In genomic region chr19:1567116-1567847, GRCh38 we compare ENCODE assay signal across 9 cellular contexts. TPM values are rescaled to one million over a fixed set of nuclear protein-coding genes. Genes with fewer than 3 reads are reported as not detected.
DNase-seq lines count a peak whose midpoint lies in the region; ATAC-seq, FAIRE-seq and TF ChIP-seq lines count a peak whose summit lies in the region.
"Had no signal": no experiment of that assay in that cellular context is flagged by ENCODE, and none has a peak within 500 bp of the region (broad histone marks: within the 10 kb centered on the region; RNA-seq: fewer than 3 reads in every experiment).

No MANE protein-coding gene starts in this region.

- peak overlapping the region; percentile 98 for H3K9ac ChIP-seq in neuronal stem cell (ENCODE audit: low read depth, low read length, poor library complexity)

- no peak for TF ChIP-seq POLR2A in GM12891 (IDR thresholded peaks at IDR 0.05; ENCODE audit: low read depth, low read length)

- H3K27ac ChIP-seq in esophagus (ENCODE audit: low read depth in 2 of 2, low read length in 1 of 2) (peak overlapping the region; percentile 75 to 86), neuronal stem cell (replicated peaks; ENCODE audit: low read length) (peak overlapping the region; percentile 87)

- H3K9me3 ChIP-seq in esophagus (ENCODE audit: control insufficient read depth in 2 of 2, insufficient read depth in 1 of 2, low read depth in 1 of 2, low read length in 1 of 2) (no peaks in the 10 kb centered on the region), neuronal stem cell (replicated peaks in 1 of 2; ENCODE audit: control insufficient read depth in 2 of 2, insufficient read depth in 1 of 2, low read depth in 1 of 2, low read length in 2 of 2) (peaks cover 0 to 10% of the 10 kb centered on the region in 2 donors)

- peak overlapping the region; percentile 96 for H2BK120ac ChIP-seq in neuronal stem cell (ENCODE audit: low read depth, low read length)

- peak overlapping the region; percentile 100 for H2AK5ac ChIP-seq in neuronal stem cell (ENCODE audit: low read depth, low read length)

- H4K8ac ChIP-seq in neuronal stem cell (ENCODE audit: low read depth, low read length) = no peak overlapping the region

- FAIRE-seq in GM12891 (lab: Jason Lieb, UNC) = no peak

- H2BK12ac ChIP-seq in neuronal stem cell (ENCODE audit: low read length) = no peak overlapping the region

- ATAC-seq in HG03378 (IDR thresholded peaks at IDR 0.05; ENCODE audit: unreplicated experiment) = no peak
- ATAC-seq in HG02938 (IDR thresholded peaks at IDR 0.05; ENCODE audit: unreplicated experiment) = no peak

- peak overlapping the region; percentile 85 for H2AFZ ChIP-seq in neuronal stem cell (ENCODE audit: low read length)

- H3K4me3 ChIP-seq in esophagus (ENCODE audit: low read depth in 1 of 2, low read length in 2 of 2) (peak overlapping the region; percentile 64 to 65), neuronal stem cell (ENCODE audit: low read length in 2 of 2) (peak overlapping the region; percentile 98 to 99)

- H2BK15ac ChIP-seq in neuronal stem cell (ENCODE audit: low read length) = peak overlapping the region; percentile 75

- no peak overlapping the region for H3K23ac ChIP-seq in neuronal stem cell (ENCODE audit: low read depth, low read length, poor library complexity)

- peaks cover 0 to 6% of the 10 kb centered on the region in 2 donors for H3K4me1 ChIP-seq in esophagus (ENCODE audit: control insufficient read depth in 2 of 2, insufficient read depth in 2 of 2, low read length in 1 of 2)
- peaks cover 8 to 12% of the 10 kb centered on the region in 2 donors for H3K4me1 ChIP-seq in neuronal stem cell (ENCODE audit: control insufficient read depth in 2 of 2, insufficient read depth in 1 of 2, low read depth in 1 of 2, low read length in 2 of 2)

- H3K27me3 ChIP-seq in esophagus (ENCODE audit: control insufficient read depth in 1 of 2, insufficient read depth in 2 of 2, low read length in 2 of 2) = no peaks in the 10 kb centered on the region
- peaks cover 0 to 6% (median 0%) of the 10 kb centered on the region in 3 experiments for H3K27me3 ChIP-seq in neuronal stem cell (ENCODE audit: control insufficient read depth in 3 of 3, insufficient read depth in 3 of 3, low read depth in 1 of 3, low read length in 3 of 3)

- peak overlapping the region; percentile 98 for H3K4ac ChIP-seq in neuronal stem cell (ENCODE audit: low read length)

- H3K36me3 ChIP-seq in esophagus (ENCODE audit: control insufficient read depth in 2 of 2, insufficient read depth in 2 of 2, low read length in 1 of 2) (no peaks in the 10 kb centered on the region), neuronal stem cell (replicated peaks in 1 of 2; ENCODE audit: control insufficient read depth in 2 of 2, insufficient read depth in 2 of 2, low read length in 2 of 2) (peaks cover 18 to 40% of the 10 kb centered on the region in 2 donors)

- peak overlapping the region; percentile 97 for H3K14ac ChIP-seq in neuronal stem cell (ENCODE audit: low read length)

- DNase-seq in D341Med (ENCODE audit: low spot score) (peak; percentile 68), RPMI7951 (ENCODE audit: low read depth) (peak; percentile 41), neuronal stem cell (ENCODE audit: low spot score) (no peak), GM12891 (ENCODE audit: insufficient read length, low spot score) (no peak)
- DNase-seq in activated CD4-positive, CD25-positive, alpha-beta regulatory T cell treated with anti-CD3 and anti-CD28 coated beads, Interleukin-2, amount 50 U/mL, for 72 hours = no peak

- peak overlapping the region; percentile 96 for H2BK5ac ChIP-seq in neuronal stem cell (ENCODE audit: low read length)

- peak overlapping the region; percentile 54 for H3K4me2 ChIP-seq in neuronal stem cell (ENCODE audit: insufficient read depth, low read length, poor library complexity, severe bottlenecking)

- H4K91ac ChIP-seq in neuronal stem cell (ENCODE audit: low read depth, low read length, poor library complexity) = no peak overlapping the region

- 1% methylated on average over 65 to 108 of the region's 108 CpGs for WGBS in esophagus, 2 donors
- no CpG with 5 or more reads among the region's 108 CpGs for WGBS in neuronal stem cell (ENCODE audit: extremely low coverage in 2 of 2, insufficient read length in 2 of 2, insufficient replicate concordance in 1 of 2), 2 donors

- peak overlapping the region; percentile 99 for H3K18ac ChIP-seq in neuronal stem cell (ENCODE audit: low read length)

- H3K79me1 ChIP-seq in neuronal stem cell (ENCODE audit: low read depth, low read length) = peaks cover 14% of the 10 kb centered on the region

TF ChIP-seq in GM12891, 5 proteins besides CTCF, POLR2A, EP300 and RAD21:
- TF ChIP-seq PAX5 (IDR thresholded peaks at IDR 0.05; ENCODE audit: insufficient read depth, low read length, severe bottlenecking) (no peak), POU2F2 (IDR thresholded peaks at IDR 0.05; ENCODE audit: low read depth, low read length) (no peak), SPI1 (IDR thresholded peaks at IDR 0.05; ENCODE audit: low read depth, low read length) (no peak), TAF1 (IDR thresholded peaks at IDR 0.05; ENCODE audit: low read depth, low read length) (no peak), POLR2AphosphoS5 (IDR thresholded peaks at IDR 0.05; ENCODE audit: low read depth, low read length) (no peak)

RNA-seq across cellular contexts. Expression of gene MEX3D, which starts 0.8 kb away (rescaled TPM):
- 8.4 and 18.9 TPM in 2 replicates for total RNA-seq in RPMI7951 (2014; rRNA removed; shearing (Covaris generic))
- polyA plus RNA-seq in esophagus = 1 to 10 TPM; 2.8 to 8.4 TPM
- polyA plus RNA-seq in neuronal stem cell (2013, experiment 1 of 2) = 59.8 TPM
- polyA plus RNA-seq in neuronal stem cell (2013, experiment 2 of 2) = 59.0 TPM
- 1.0 TPM for polyA plus RNA-seq in GM12891 (2012; ENCODE audit: low read depth, missing spikeins)

RNA-seq across cellular contexts. Expression of gene MBD3, which starts 25.4 kb away (rescaled TPM):
- total RNA-seq in RPMI7951 (2014; rRNA removed; shearing (Covaris generic)) = 55.2 and 63.2 TPM in 2 replicates
- polyA plus RNA-seq in esophagus = 10 to 100 TPM; 50.0 to 72.8 TPM
- polyA plus RNA-seq in neuronal stem cell (2013, experiment 1 of 2) = 68.0 TPM
- 64.2 TPM for polyA plus RNA-seq in neuronal stem cell (2013, experiment 2 of 2)
- polyA plus RNA-seq in GM12891 (2012; ENCODE audit: low read depth, missing spikeins) = 38.8 TPM

RNA-seq across cellular contexts. Expression of gene UQCR11, which starts 38.0 kb away (rescaled TPM):
- 124 and 144 TPM in 2 replicates for total RNA-seq in RPMI7951 (2014; rRNA removed; shearing (Covaris generic))
- polyA plus RNA-seq in esophagus = 100 to 1,000 TPM in 1 of 2 donors, 10 to 100 TPM in 1; 70.5 to 105 TPM
- polyA plus RNA-seq in neuronal stem cell (2013, experiment 1 of 2) = 160 TPM
- 160 TPM for polyA plus RNA-seq in neuronal stem cell (2013, experiment 2 of 2)
- polyA plus RNA-seq in GM12891 (2012; ENCODE audit: low read depth, missing spikeins) = 202 TPM

RNA-seq across cellular contexts. Expression of gene PLK5, which starts 43.4 kb away (rescaled TPM):
- total RNA-seq in RPMI7951 (2014; rRNA removed; shearing (Covaris generic)) = not detected in 2 replicates
- under 1 TPM; 0.13 to 0.53 TPM for polyA plus RNA-seq in esophagus
- polyA plus RNA-seq in neuronal stem cell (2013, experiment 1 of 2) = 0.18 TPM
- polyA plus RNA-seq in neuronal stem cell (2013, experiment 2 of 2) = 0.25 TPM
- polyA plus RNA-seq in GM12891 (2012; ENCODE audit: low read depth, missing spikeins) = 0.06 TPM
- total RNA-seq: pulmonary artery endothelial cell had no signal

RNA-seq across cellular contexts. Expression of gene ADAMTSL5, which starts 54.5 kb away (rescaled TPM):
- 1.6 and 3.8 TPM in 2 replicates for total RNA-seq in RPMI7951 (2014; rRNA removed; shearing (Covaris generic))
- 10 to 100 TPM; 10.9 to 13.0 TPM for polyA plus RNA-seq in esophagus
- 0.31 TPM for polyA plus RNA-seq in neuronal stem cell (2013, experiment 1 of 2)
- polyA plus RNA-seq in neuronal stem cell (2013, experiment 2 of 2) = 0.21 TPM
- not detected for polyA plus RNA-seq in GM12891 (2012; ENCODE audit: low read depth, missing spikeins)

Comparison
In these comparisons a context has a peak if more than half of its experiments do, and no peak if none do; other contexts are left out.
1. DNase-seq: peak in D341Med (single experiment) and RPMI7951 (single experiment); none in neuronal stem cell (single experiment), activated CD4-positive, CD25-positive, alpha-beta regulatory T cell treated with anti-CD3 and anti-CD28 coated beads, Interleukin-2, amount 50 U/mL, for 72 hours (single experiment) and GM12891 (single experiment).